23 cellular contexts compared by ENCODE assay signal in the genomic region with DNA sequence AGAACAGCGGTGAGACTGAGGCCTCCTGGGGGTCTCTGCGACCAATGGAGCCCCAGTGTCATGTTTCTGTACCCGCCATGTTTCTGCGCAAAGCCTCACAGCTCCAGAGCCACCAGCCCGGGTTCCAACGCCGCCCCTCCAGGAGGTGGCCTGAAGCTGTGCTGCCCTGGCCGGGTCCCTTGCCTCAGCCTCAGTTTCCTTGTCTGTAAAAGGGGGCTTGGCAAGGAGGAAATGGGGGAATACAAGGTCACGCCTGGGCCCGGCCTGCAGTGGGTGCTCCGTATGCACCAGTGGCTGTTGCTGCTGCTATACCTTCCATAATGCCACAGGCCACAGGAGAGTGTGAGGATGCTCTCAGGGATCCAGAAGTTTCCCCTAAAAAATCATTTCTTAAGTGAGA.
A peak's percentile ranks its signal among the peaks of the same experiment; 100 is the strongest.
DNase-seq lines count a peak whose midpoint lies in the region; ATAC-seq and TF ChIP-seq lines count a peak whose summit lies in the region.
"Had no signal": no experiment of that assay in that cellular context is flagged by ENCODE, and none has a peak within 500 bp of the region (broad histone marks: within the 10 kb centered on the region; RNA-seq: fewer than 3 reads in every experiment).

No MANE protein-coding gene starts in this region.

- no peak overlapping the region for H2BK15ac ChIP-seq in neuronal stem cell (ENCODE audit: low read length)

- WGBS in neuronal stem cell (ENCODE audit: extremely low coverage in 2 of 2, insufficient read length in 2 of 2, insufficient replicate concordance in 1 of 2), 2 donors: no CpG with 5 or more reads among the region's 11 CpGs

- intact Hi-C loops in left ventricle myocardium inferior (cut with micrococcal nuclease) (loop anchor here (10.0 kb wide), 1 partner anchor 515 kb away; the partner anchor contains the start of gene SORCS2), left cardiac atrium (cut with DNase I) (loop anchor here (10.0 kb wide), 2 partner anchors 385 to 515 kb away; partner anchors contain the start of gene SORCS2 (in 1 of the 2))

- H2BK12ac ChIP-seq in neuronal stem cell (ENCODE audit: low read length): no peak overlapping the region

- no peak overlapping the region for H3K27ac ChIP-seq in left ventricle myocardium inferior (replicated peaks)
- no peak overlapping the region for H3K27ac ChIP-seq in neuronal stem cell (replicated peaks; ENCODE audit: low read length)

- H3K36me3 ChIP-seq in left ventricle myocardium inferior: no peaks in the 10 kb centered on the region
- no peaks in the 10 kb centered on the region for H3K36me3 ChIP-seq in neuronal stem cell (replicated peaks in 1 of 2; ENCODE audit: control insufficient read depth in 2 of 2, insufficient read depth in 2 of 2, low read length in 2 of 2)
- H3K36me3 ChIP-seq: BE2C had no signal

- H4K8ac ChIP-seq in neuronal stem cell (ENCODE audit: low read depth, low read length): no peak overlapping the region

- H3K4ac ChIP-seq in neuronal stem cell (ENCODE audit: low read length): no peak overlapping the region

- H4K91ac ChIP-seq in neuronal stem cell (ENCODE audit: low read depth, low read length, poor library complexity): no peak overlapping the region

- H2BK5ac ChIP-seq in neuronal stem cell (ENCODE audit: low read length): no peak overlapping the region

- peak overlapping the region; percentile 22 for H3K9ac ChIP-seq in neuronal stem cell (ENCODE audit: low read depth, low read length, poor library complexity)
- H3K9ac ChIP-seq: BLaER1 had no signal

- H3K79me1 ChIP-seq in neuronal stem cell (ENCODE audit: low read depth, low read length): no peaks in the 10 kb centered on the region

- no peak overlapping the region for H3K23ac ChIP-seq in neuronal stem cell (ENCODE audit: low read depth, low read length, poor library complexity)

- H3K4me3 ChIP-seq in left ventricle myocardium inferior (no peak overlapping the region), neuronal stem cell (ENCODE audit: low read length in 2 of 2) (no peak overlapping the region)
- H3K4me3 ChIP-seq: BLaER1, GM12878 had no signal

- no peaks in the 10 kb centered on the region for H3K4me1 Mint-ChIP-seq in central memory CD8-positive, alpha-beta T cell
- H3K4me1 Mint-ChIP-seq: CD4-positive, alpha-beta memory T cell; CD4-positive, CD25-positive, alpha-beta regulatory T cell; CD8-positive, alpha-beta memory T cell had no signal

- no peak overlapping the region for H2BK120ac ChIP-seq in neuronal stem cell (ENCODE audit: low read depth, low read length)

- no peaks in the 10 kb centered on the region for H3K9me3 Mint-ChIP-seq in central memory CD8-positive, alpha-beta T cell

- ATAC-seq in left cardiac atrium (no peak), HG03460 (IDR thresholded peaks at IDR 0.05; ENCODE audit: unreplicated experiment) (no peak)
- no peak for ATAC-seq in central memory CD8-positive, alpha-beta T cell (replicated peaks; ENCODE audit: extremely low read depth, poor library complexity, severe bottlenecking)
- ATAC-seq: GM12878 had no signal

- H3K4me1 ChIP-seq in left ventricle myocardium inferior (peaks cover 4% of the 10 kb centered on the region), neuronal stem cell (ENCODE audit: control insufficient read depth in 2 of 2, insufficient read depth in 1 of 2, low read depth in 1 of 2, low read length in 2 of 2) (peaks cover 3 to 22% of the 10 kb centered on the region in 2 donors)
- H3K4me1 ChIP-seq: BE2C had no signal

- H3K14ac ChIP-seq in neuronal stem cell (ENCODE audit: low read length): no peak overlapping the region

- H3K18ac ChIP-seq in neuronal stem cell (ENCODE audit: low read length): peak overlapping the region; percentile 56

- no peaks in the 10 kb centered on the region for H3K27me3 ChIP-seq in left ventricle myocardium inferior (ENCODE audit: low read depth)
- peaks cover 0 to 4% (median 0%) of the 10 kb centered on the region in 3 experiments for H3K27me3 ChIP-seq in neuronal stem cell (ENCODE audit: control insufficient read depth in 3 of 3, insufficient read depth in 3 of 3, low read depth in 1 of 3, low read length in 3 of 3)
- H3K27me3 ChIP-seq: BE2C, BLaER1 had no signal

- peak overlapping the region; percentile 32 for H3K27ac Mint-ChIP-seq in central memory CD8-positive, alpha-beta T cell (ENCODE audit: low read depth)
- H3K27ac Mint-ChIP-seq: CD4-positive, alpha-beta memory T cell; CD4-positive, CD25-positive, alpha-beta regulatory T cell; CD8-positive, alpha-beta memory T cell had no signal

- no peak for TF ChIP-seq CTCF in left ventricle myocardium inferior (IDR thresholded peaks at IDR 0.05; ENCODE audit: borderline replicate concordance)

- H3K4me2 ChIP-seq in neuronal stem cell (ENCODE audit: insufficient read depth, low read length, poor library complexity, severe bottlenecking): no peak overlapping the region

- no peaks in the 10 kb centered on the region for H3K27me3 Mint-ChIP-seq in central memory CD8-positive, alpha-beta T cell
- H3K27me3 Mint-ChIP-seq: CD4-positive, alpha-beta memory T cell; CD4-positive, CD25-positive, alpha-beta regulatory T cell; CD8-positive, alpha-beta memory T cell had no signal

- no peak overlapping the region for H2AFZ ChIP-seq in neuronal stem cell (ENCODE audit: low read length)

- DNase-seq in left ventricle myocardium inferior (peak; percentile 5), left cardiac atrium (no peak), neuronal stem cell (ENCODE audit: low spot score) (no peak)
- no peak for DNase-seq in central memory CD8-positive, alpha-beta T cell (ENCODE audit: low spot score in 2 of 2)
- DNase-seq: 8988T; ACHN; BE2C; C1 segment of cervical spinal cord; CD4-positive, alpha-beta memory T cell; CD4-positive, CD25-positive, alpha-beta regulatory T cell; COR-L47; DMS 273 treated with DMSO at 0.1 percent for 48 hours; DMS153; DMS53; DMS79; DND-41; EL; GDM1 had no signal

- no peak overlapping the region for H3K4me3 Mint-ChIP-seq in central memory CD8-positive, alpha-beta T cell
- H3K4me3 Mint-ChIP-seq: CD14-positive monocyte; CD4-positive, alpha-beta memory T cell; CD4-positive, CD25-positive, alpha-beta regulatory T cell; CD8-positive, alpha-beta memory T cell had no signal

- peak overlapping the region; percentile 80 for H2AK5ac ChIP-seq in neuronal stem cell (ENCODE audit: low read depth, low read length)

- H3K9me3 ChIP-seq in left ventricle myocardium inferior (replicated peaks) (peaks cover 7% of the 10 kb centered on the region), neuronal stem cell (replicated peaks in 1 of 2; ENCODE audit: control insufficient read depth in 2 of 2, insufficient read depth in 1 of 2, low read depth in 1 of 2, low read length in 2 of 2) (no peaks in the 10 kb centered on the region)
- H3K9me3 ChIP-seq: BE2C, BLaER1 had no signal

- H3K36me3 Mint-ChIP-seq in central memory CD8-positive, alpha-beta T cell (ENCODE audit: insufficient read depth): no peaks in the 10 kb centered on the region
- H3K36me3 Mint-ChIP-seq: CD14-positive monocyte; CD4-positive, alpha-beta memory T cell; CD4-positive, CD25-positive, alpha-beta regulatory T cell; CD8-positive, alpha-beta memory T cell had no signal
